ENCODE assay signal across 6 cellular contexts in genomic region chr9:27500902-27501301, GRCh38. TPM values are rescaled to one million over a fixed set of nuclear protein-coding genes. Genes with fewer than 3 reads are reported as not detected.
"Had no signal": no experiment of that assay in that cellular context is flagged by ENCODE, and none has a peak within 500 bp of the region (broad histone marks: within the 10 kb centered on the region; RNA-seq: fewer than 3 reads in every experiment).

No MANE protein-coding gene starts in this region.

RNA-seq across cellular contexts. Expression of gene IFNK, which starts 23.2 kb away (rescaled TPM):
- total RNA-seq: GM23338, H1, H9, HT-29, IMR-90, K562 had no signal
- polyA plus RNA-seq: GM23338, H1, IMR-90 had no signal
